ENCODE assay signal across 2 cellular contexts in genomic region chr1:206694551-206695124, GRCh38.
TF ChIP-seq lines count a peak whose summit lies in the region.

No MANE protein-coding gene starts in this region.

TF ChIP-seq in A549, 52 proteins besides CTCF, POLR2A, EP300 and RAD21:
- no peak for TF ChIP-seq CBX8 (IDR thresholded peaks at IDR 0.05)
- TF ChIP-seq PHF8 (IDR thresholded peaks at IDR 0.05; ENCODE audit: borderline replicate concordance, low read depth), result no peak
- no peak for TF ChIP-seq ATOH8 (CRISPR knock-in tag; IDR thresholded peaks at IDR 0.05; ENCODE audit: low read depth)

TF ChIP-seq in H1, 55 proteins besides CTCF, POLR2A, EP300 and RAD21:
- TF ChIP-seq POLR2AphosphoS5 (IDR thresholded peaks at IDR 0.05; ENCODE audit: low read depth, low read length), result peak; percentile 24; the same call in 1 of the 2 replicates
- TF ChIP-seq CTBP2 (IDR thresholded peaks at IDR 0.05; ENCODE audit: borderline replicate concordance, insufficient read depth, insufficient read length, low read length), result peak; percentile 76
- peak; percentile 41 for TF ChIP-seq NANOG (IDR thresholded peaks at IDR 0.05; ENCODE audit: insufficient read depth, low read depth, low read length, poor library complexity, severe bottlenecking)
- no peak for TF ChIP-seq SIRT6 (IDR thresholded peaks at IDR 0.05; ENCODE audit: low read length)
- no peak for TF ChIP-seq FOSL1 (IDR thresholded peaks at IDR 0.05; ENCODE audit: insufficient read depth, low read depth, low read length)
- TF ChIP-seq TBP (IDR thresholded peaks at IDR 0.05; ENCODE audit: low read depth, low read length), result no peak
- TF ChIP-seq TEAD4 (IDR thresholded peaks at IDR 0.05; ENCODE audit: low read depth, low read length), result peak; percentile 98
- TF ChIP-seq SP1 (IDR thresholded peaks at IDR 0.05; ENCODE audit: low read depth, low read length), result peak; percentile 52; the same call in 1 of the 2 replicates
- TF ChIP-seq E2F6 (IDR thresholded peaks at IDR 0.05), result no peak
- 0 out of 2 replicates have a peak, but pooled peaks have one; percentile 42 for TF ChIP-seq EGR1 (IDR thresholded peaks at IDR 0.05; ENCODE audit: borderline replicate concordance, low read depth, low read length)
- peak; percentile 72 to 82; a peak in 2 of 4 replicates for TF ChIP-seq SIN3A (conservative IDR thresholded peaks at IDR 0.05 in 1 of 2, IDR thresholded peaks at IDR 0.05 in 1 of 2; ENCODE audit: low read depth in 1 of 2, low read length in 2 of 2)
- TF ChIP-seq HDAC6 (IDR thresholded peaks at IDR 0.05; ENCODE audit: low read depth, low read length), result no peak
- TF ChIP-seq HDAC2 (IDR thresholded peaks at IDR 0.05; ENCODE audit: borderline replicate concordance in 1 of 2, low read depth in 2 of 2, low read length in 2 of 2), result peak in 1 of 2 experiments; percentile 93; a peak in 2 of 4 replicates
- TF ChIP-seq TCF12 (IDR thresholded peaks at IDR 0.05; ENCODE audit: low read depth, low read length), result peak; percentile 68; the same call in 1 of the 2 replicates
- 0 out of 2 replicates have a peak, but pooled peaks have one; percentile 29 for TF ChIP-seq YY1 (IDR thresholded peaks at IDR 0.05; ENCODE audit: low read depth, low read length)
